Comparison of ENCODE assay signal across 10 cellular contexts in genomic region chr17:35799942-35800341, GRCh38. TPM values are rescaled to one million over a fixed set of nuclear protein-coding genes. Genes with fewer than 3 reads are reported as not detected.
DNase-seq lines count a peak whose midpoint lies in the region; ATAC-seq, FAIRE-seq and TF ChIP-seq lines count a peak whose summit lies in the region.
"Had no signal": no experiment of that assay in that cellular context is flagged by ENCODE, and none has a peak within 500 bp of the region (broad histone marks: within the 10 kb centered on the region; RNA-seq: fewer than 3 reads in every experiment).

No MANE protein-coding gene starts in this region.

- no peaks in the 10 kb centered on the region for H3K9me1 ChIP-seq in endothelial cell of umbilical vein (replicated peaks; ENCODE audit: control insufficient read depth, extremely low read depth, insufficient read depth, low read length)

- CTCF ChIA-PET in endothelial cell of umbilical vein (lab: Charles Lee): interaction anchor here (0.8 to 8.1 kb wide), 7 partner anchors 9 to 186 kb away, joined by 3 to 68 read pairs (median 4); partner anchors contain the start of gene TAF15

- H3K4me3 ChIP-seq in AG10803 (ENCODE audit: low read length) (no peak overlapping the region), endothelial cell of umbilical vein (replicated peaks in 1 of 3; ENCODE audit: insufficient read depth in 1 of 3, low read depth in 1 of 3, low read length in 3 of 3) (no peak overlapping the region)

- dilution Hi-C loops in endothelial cell of umbilical vein (cut with MboI; ENCODE audit: extremely low pct_ligation_motif_present, low sequenced_read_pairs): no loop called here

- ATAC-seq in GM21515 (IDR thresholded peaks at IDR 0.05; ENCODE audit: unreplicated experiment) (no peak), GM19467 (IDR thresholded peaks at IDR 0.05; ENCODE audit: unreplicated experiment) (no peak)

- BruUV-seq in endothelial cell of umbilical vein (replicated peaks; lab: Mats Ljungman, UMichigan): no TSS peak

- TF ChIP-seq CTCF in AG10803 (conservative IDR thresholded peaks at IDR 0.05; ENCODE audit: low read length) (no peak), endothelial cell of umbilical vein (IDR thresholded peaks at IDR 0.05; ENCODE audit: extremely low read depth in 1 of 2, insufficient read depth in 1 of 2, low read depth in 1 of 2, low read length in 2 of 2) (no peak), GM13976 (IDR thresholded peaks at IDR 0.05; ENCODE audit: borderline replicate concordance, control extremely low read depth, extremely low read depth, insufficient read depth, missing control alignments) (no peak)

- H3K4me1 ChIP-seq in endothelial cell of umbilical vein (ENCODE audit: control insufficient read depth, extremely low read depth, insufficient read depth, low read length): peaks cover 27% of the 10 kb centered on the region

- TF ChIP-seq POLR2A in endothelial cell of umbilical vein (IDR thresholded peaks at IDR 0.05; ENCODE audit: low read depth, low read length): no peak

- H3K9ac ChIP-seq in endothelial cell of umbilical vein (replicated peaks; ENCODE audit: extremely low read depth, insufficient read depth, low read length): no peak overlapping the region

- no peaks in the 10 kb centered on the region for H3K79me2 ChIP-seq in endothelial cell of umbilical vein (ENCODE audit: control insufficient read depth, insufficient read depth, low read length)

- H3K9me3 ChIP-seq in endothelial cell of umbilical vein (replicated peaks; ENCODE audit: control insufficient read depth, insufficient read depth, low read length): no peaks in the 10 kb centered on the region

- intact Hi-C loops in endothelial cell of umbilical vein (cut with micrococcal nuclease): loop anchor here (10.0 kb wide), 2 partner anchors 425 to 555 kb away; partner anchors contain the start of genes SLFN11 and SLFN5

- POLR2A ChIA-PET in endothelial cell of umbilical vein (lab: Charles Lee): interaction anchor here (1.1 kb wide), 1 partner anchor 9 kb away, joined by 6 read pairs; the partner anchor contains the start of gene TAF15

- DNase-seq in AG10803 (ENCODE audit: low read depth) (peak; percentile 88), NCI-H2196 (lab: John Stamatoyannopoulos, UW; ENCODE audit: unreplicated experiment) (peak; percentile 38), endothelial cell of umbilical vein (ENCODE audit: low read depth, low spot score) (peak; percentile 74), mucosa of gallbladder (ENCODE audit: low spot score) (peak; percentile 90), GM13976 (ENCODE audit: low spot score) (no peak), NCI-H345 (lab: John Stamatoyannopoulos, UW) (no peak)
- DNase-seq: CD4-positive, alpha-beta memory T cell had no signal

- no peaks in the 10 kb centered on the region for H3K36me3 ChIP-seq in endothelial cell of umbilical vein (ENCODE audit: control insufficient read depth in 2 of 2, extremely low read depth in 1 of 2, insufficient read depth in 2 of 2, low read length in 2 of 2)

- H4K20me1 ChIP-seq in endothelial cell of umbilical vein (replicated peaks; ENCODE audit: control insufficient read depth, extremely low read depth, insufficient read depth, low read length): no peaks in the 10 kb centered on the region

- H3K27ac ChIP-seq in endothelial cell of umbilical vein (ENCODE audit: insufficient read depth, low read depth, low read length): no peak overlapping the region

- peaks cover 9 to 27% of the 10 kb centered on the region in 2 experiments for H3K27me3 ChIP-seq in endothelial cell of umbilical vein (ENCODE audit: control insufficient read depth in 2 of 2, insufficient read depth in 2 of 2, low read length in 2 of 2)

- peak overlapping the region; percentile 39 for H2AFZ ChIP-seq in endothelial cell of umbilical vein (ENCODE audit: low read depth, low read length)

- no peak for FAIRE-seq in endothelial cell of umbilical vein (lab: Jason Lieb, UNC)

- in situ Hi-C loops in GM13976 (cut with MboI; ENCODE audit: low sequenced_read_pairs, unreplicated experiment): no loop called here

- no peak overlapping the region for H3K4me2 ChIP-seq in endothelial cell of umbilical vein (ENCODE audit: insufficient read depth, low read length)

TF ChIP-seq in endothelial cell of umbilical vein, 7 proteins besides CTCF, POLR2A, EP300 and RAD21:
- TF ChIP-seq FOS (IDR thresholded peaks at IDR 0.05; ENCODE audit: borderline replicate concordance, insufficient read depth, low read length) (no peak), MYC (IDR thresholded peaks at IDR 0.05; ENCODE audit: low read depth, low read length) (no peak), EZH2 (IDR thresholded peaks at IDR 0.05; ENCODE audit: borderline replicate concordance, low read depth, low read length, severe bottlenecking) (no peak), MAX (IDR thresholded peaks at IDR 0.05; ENCODE audit: insufficient read depth, insufficient read length) (no peak), JUN (IDR thresholded peaks at IDR 0.05; ENCODE audit: borderline replicate concordance, insufficient read depth, insufficient read length, low read depth) (no peak), POLR2AphosphoS5 (IDR thresholded peaks at IDR 0.05; ENCODE audit: insufficient read depth, low read depth, low read length) (no peak), GATA2 (IDR thresholded peaks at IDR 0.05; ENCODE audit: insufficient read depth, insufficient read length, low read depth, low read length) (no peak)

RNA-seq across cellular contexts. Expression of gene MMP28, which starts 4.5 kb away (rescaled TPM):
- total RNA-seq in endothelial cell of umbilical vein: 3.6 and 6.1 TPM in 2 replicates
- polyA plus RNA-seq in endothelial cell of umbilical vein: 7.1 and 8.4 TPM in 2 replicates
- polyA plus RNA-seq in endothelial cell of umbilical vein (2011; cell fraction: cytosol; rRNA removed): 6.2 and 7.1 TPM in 2 replicates
- 4.3 and 7.4 TPM in 2 replicates for polyA plus RNA-seq in endothelial cell of umbilical vein (2011; cell fraction: nucleus; rRNA removed)
- polyA plus RNA-seq in endothelial cell of umbilical vein (2012): 1.7 and 1.8 TPM in 2 replicates
- 2.7 and 7.7 TPM in 2 replicates for polyA minus RNA-seq in endothelial cell of umbilical vein
- polyA minus RNA-seq in endothelial cell of umbilical vein (2011; cell fraction: cytosol; rRNA and poly(A)+ RNA removed): 6.0 TPM
- polyA minus RNA-seq in endothelial cell of umbilical vein (2011; cell fraction: nucleus; rRNA and poly(A)+ RNA removed): 2.2 and 5.3 TPM in 2 replicates
- total RNA-seq in mucosa of gallbladder: 32.8 TPM

RNA-seq across cellular contexts. Expression of gene TAF15, which starts 9.3 kb away (rescaled TPM):
- 244 and 247 TPM in 2 replicates for total RNA-seq in endothelial cell of umbilical vein
- polyA plus RNA-seq in endothelial cell of umbilical vein: 35.7 and 59.4 TPM in 2 replicates
- 63.9 and 73.5 TPM in 2 replicates for polyA plus RNA-seq in endothelial cell of umbilical vein (2011; cell fraction: cytosol; rRNA removed)
- polyA plus RNA-seq in endothelial cell of umbilical vein (2011; cell fraction: nucleus; rRNA removed): 91.8 and 107 TPM in 2 replicates
- 201 and 234 TPM in 2 replicates for polyA plus RNA-seq in endothelial cell of umbilical vein (2012)
- 103 and 110 TPM in 2 replicates for polyA minus RNA-seq in endothelial cell of umbilical vein
- 54.0 TPM for polyA minus RNA-seq in endothelial cell of umbilical vein (2011; cell fraction: cytosol; rRNA and poly(A)+ RNA removed)
- 114 and 149 TPM in 2 replicates for polyA minus RNA-seq in endothelial cell of umbilical vein (2011; cell fraction: nucleus; rRNA and poly(A)+ RNA removed)
- 130 TPM for total RNA-seq in mucosa of gallbladder

RNA-seq across cellular contexts. Expression of gene C17orf50, which starts 39.3 kb away (rescaled TPM):
- total RNA-seq in endothelial cell of umbilical vein (not detected in 2 replicates), mucosa of gallbladder (not detected)
- polyA plus RNA-seq in endothelial cell of umbilical vein: 0.15 TPM in 1 of 2 replicates, not detected in the other
- polyA plus RNA-seq in endothelial cell of umbilical vein (2011; cell fraction: cytosol; rRNA removed): 0.06 TPM in 2 replicates
- polyA plus RNA-seq in endothelial cell of umbilical vein (2011; cell fraction: nucleus; rRNA removed): not detected in 2 replicates
- not detected in 2 replicates for polyA plus RNA-seq in endothelial cell of umbilical vein (2012)
- not detected in 2 replicates for polyA minus RNA-seq in endothelial cell of umbilical vein
- polyA minus RNA-seq in endothelial cell of umbilical vein (2011; cell fraction: cytosol; rRNA and poly(A)+ RNA removed): not detected
- not detected in 2 replicates for polyA minus RNA-seq in endothelial cell of umbilical vein (2011; cell fraction: nucleus; rRNA and poly(A)+ RNA removed)
- total RNA-seq: CD4-positive, alpha-beta memory T cell; mononuclear cell had no signal
- polyA plus RNA-seq: CD4-positive, alpha-beta memory T cell had no signal

RNA-seq across cellular contexts. Expression of gene GAS2L2, which starts 46.9 kb away (rescaled TPM):
- total RNA-seq in endothelial cell of umbilical vein (not detected in 2 replicates), mucosa of gallbladder (not detected)
- not detected in 2 replicates for polyA plus RNA-seq in endothelial cell of umbilical vein
- polyA plus RNA-seq in endothelial cell of umbilical vein (2011; cell fraction: cytosol; rRNA removed): not detected in 2 replicates
- polyA plus RNA-seq in endothelial cell of umbilical vein (2011; cell fraction: nucleus; rRNA removed): 0.05 and 0.10 TPM in 2 replicates
- polyA plus RNA-seq in endothelial cell of umbilical vein (2012): not detected in 2 replicates
- polyA minus RNA-seq in endothelial cell of umbilical vein: 0.07 TPM in 1 of 2 replicates, not detected in the other
- not detected for polyA minus RNA-seq in endothelial cell of umbilical vein (2011; cell fraction: cytosol; rRNA and poly(A)+ RNA removed)
- not detected in 2 replicates for polyA minus RNA-seq in endothelial cell of umbilical vein (2011; cell fraction: nucleus; rRNA and poly(A)+ RNA removed)

Comparison
In these comparisons a context has a peak if more than half of its experiments do, and no peak if none do; other contexts are left out.
1. DNase-seq: peak in AG10803 (single experiment), NCI-H2196 (single experiment), endothelial cell of umbilical vein (single experiment) and mucosa of gallbladder (single experiment); none in GM13976 (single experiment) and NCI-H345 (single experiment).